Comparison of ENCODE assay signal across 15 cellular contexts in genomic region chr1:226046240-226046639, GRCh38. TPM values are rescaled to one million over a fixed set of nuclear protein-coding genes. Genes with fewer than 3 reads are reported as not detected.
DNase-seq lines count a peak whose midpoint lies in the region; ATAC-seq, FAIRE-seq and TF ChIP-seq lines count a peak whose summit lies in the region.
"Had no signal": no experiment of that assay in that cellular context is flagged by ENCODE, and none has a peak within 500 bp of the region (broad histone marks: within the 10 kb centered on the region; RNA-seq: fewer than 3 reads in every experiment).

No MANE protein-coding gene starts in this region.

- ATAC-seq in GM21529 (IDR thresholded peaks at IDR 0.05; ENCODE audit: unreplicated experiment) = no peak
- ATAC-seq: activated CD4-positive, CD25-positive, alpha-beta regulatory T cell treated with anti-CD3 and anti-CD28 coated beads, Interleukin-2, amount 50 U/mL, for 24 hours had no signal

- no peak overlapping the region for H3K4me3 ChIP-seq in AG09309 (ENCODE audit: control insufficient read depth, low read depth, low read length)
- H3K4me3 ChIP-seq in brain microvascular endothelial cell (ENCODE audit: low read depth, low read length) = no peak overlapping the region
- H3K4me3 ChIP-seq: thoracic aorta had no signal

- no peak for TF ChIP-seq CTCF in AG09309 (IDR thresholded peaks at IDR 0.05; ENCODE audit: control insufficient read depth, insufficient read depth, low read depth, low read length, missing control alignments)
- no peak for TF ChIP-seq CTCF in brain microvascular endothelial cell (IDR thresholded peaks at IDR 0.05; ENCODE audit: low read depth, low read length, missing control alignments)

- peak; percentile 23 for DNase-seq in AG09309 (ENCODE audit: low read depth)
- DNase-seq in LHCN-M2 (ENCODE audit: low read depth) = peak; percentile 87
- peak; percentile 78 for DNase-seq in brain microvascular endothelial cell
- DNase-seq in kidney tubule cell (ENCODE audit: low spot score) = peak; percentile 45
- no peak for DNase-seq in NCI-H524 (lab: John Stamatoyannopoulos, UW)
- DNase-seq in GM19239 (ENCODE audit: insufficient read length, low spot score) = no peak
- no peak for DNase-seq in NCI-H748 (lab: John Stamatoyannopoulos, UW; ENCODE audit: unreplicated experiment)
- DNase-seq: activated naive CD8-positive, alpha-beta T cell treated with anti-CD3 and anti-CD28 coated beads for 36 hours; cortex of kidney; DMS153; immature natural killer cell; NCI-H1048 had no signal

- H3K27me3 ChIP-seq in brain microvascular endothelial cell (replicated peaks) = no peaks in the 10 kb centered on the region

- H3K36me3 ChIP-seq in brain microvascular endothelial cell (replicated peaks) = no peaks in the 10 kb centered on the region
- H3K36me3 ChIP-seq: thoracic aorta had no signal

- in situ Hi-C loops in brain microvascular endothelial cell (cut with HindIII; ENCODE audit: low pct_ligation_motif_present, low sequenced_read_pairs) = no loop called here

- H3K27ac ChIP-seq in brain microvascular endothelial cell = no peak overlapping the region
- H3K27ac ChIP-seq: thoracic aorta had no signal

- no peak for FAIRE-seq in GM19239 (lab: Jason Lieb, UNC)

RNA-seq across cellular contexts. Expression of gene H3-3A, which starts 16.3 kb away (rescaled TPM):
- 162 and 250 TPM in 2 replicates for total RNA-seq in LHCN-M2 (2014; rRNA removed)
- 292 TPM for polyA plus RNA-seq in LHCN-M2 (2012)

RNA-seq across cellular contexts. Expression of gene SDE2, which starts 47.1 kb away (rescaled TPM):
- 19.7 and 21.5 TPM in 2 replicates for total RNA-seq in LHCN-M2 (2014; rRNA removed)
- 4.7 TPM for polyA plus RNA-seq in LHCN-M2 (2012)

Comparison
In these comparisons a context has a peak if more than half of its experiments do, and no peak if none do; other contexts are left out.
1. DNase-seq: peak in AG09309 (single experiment), LHCN-M2 (single experiment), brain microvascular endothelial cell (single experiment) and kidney tubule cell (single experiment); none in NCI-H524 (0 of 2), GM19239 (single experiment) and NCI-H748 (single experiment).